10 cellular contexts compared by ENCODE assay signal in the genomic region with DNA sequence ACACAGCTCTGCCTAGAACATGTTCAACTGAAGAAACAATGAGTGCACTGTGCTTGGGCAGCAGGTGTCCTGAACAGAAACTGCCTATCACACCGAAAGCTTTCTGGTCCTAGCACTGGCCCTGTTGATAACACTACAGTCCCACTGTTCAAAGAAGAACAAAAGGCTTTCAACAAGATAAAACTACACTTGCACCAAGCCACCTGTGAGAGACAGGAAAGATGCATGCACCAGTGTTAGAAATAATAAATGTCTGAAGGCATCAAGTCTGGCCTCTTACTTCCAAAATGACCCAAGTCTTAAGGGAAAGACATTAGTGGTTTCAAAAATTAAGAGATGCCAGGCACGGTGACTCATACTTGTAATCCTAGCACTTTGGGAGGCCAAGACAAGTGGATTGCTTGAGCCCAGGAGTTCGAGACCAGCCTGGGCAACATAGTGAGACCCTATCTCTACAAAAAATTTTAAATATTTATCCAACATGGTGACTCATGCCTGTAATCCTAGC.
A peak's percentile ranks its signal among the peaks of the same experiment; 100 is the strongest.
DNase-seq lines count a peak whose midpoint lies in the region; ATAC-seq, FAIRE-seq and TF ChIP-seq lines count a peak whose summit lies in the region.
"Had no signal": no experiment of that assay in that cellular context is flagged by ENCODE, and none has a peak within 500 bp of the region (broad histone marks: within the 10 kb centered on the region; RNA-seq: fewer than 3 reads in every experiment).

No MANE protein-coding gene starts in this region.

- RAD21 ChIA-PET in GM12878 (lab: Charles Lee; ENCODE audit: unreplicated experiment), result no interaction called here

- in situ Hi-C loops in GM12878 (cut with MboI), result no loop called here

- SMC1A ChIA-PET in GM12878 (lab: Charles Lee; ENCODE audit: uncharacterized antibody, unreplicated experiment), result interaction anchor here (1.6 to 1.9 kb wide), 2 partner anchors 10 to 28 kb away, joined by 4 to 5 read pairs; no protein-coding TSS in a partner anchor

- H3K27me3 ChIP-seq in GM12878 (replicated peaks in 1 of 2; ENCODE audit: control insufficient read depth in 2 of 2, insufficient read depth in 2 of 2, low read length in 1 of 2), result no peaks in the 10 kb centered on the region
- H3K27me3 ChIP-seq in lower lobe of right lung (ENCODE audit: low read depth), result no peaks in the 10 kb centered on the region
- no peaks in the 10 kb centered on the region for H3K27me3 ChIP-seq in upper lobe of right lung

- no peak for TF ChIP-seq RAD21 in GM12878 (IDR thresholded peaks at IDR 0.05; ENCODE audit: insufficient read depth, low read depth, low read length)

- H3K36me3 ChIP-seq in GM12878 (ENCODE audit: control insufficient read depth in 2 of 2, insufficient read depth in 2 of 2, low read length in 1 of 2) (no peaks in the 10 kb centered on the region), lower lobe of right lung (no peaks in the 10 kb centered on the region), upper lobe of right lung (no peaks in the 10 kb centered on the region)

- H3K9ac ChIP-seq in GM12878 (ENCODE audit: control insufficient read depth, insufficient read depth, low read length), result no peak overlapping the region

- DNase-seq in NCI-H748 (lab: John Stamatoyannopoulos, UW; ENCODE audit: unreplicated experiment) (peak; percentile 8), NCI-H748 treated with DMSO at 0.1 percent for 48 hours (lab: John Stamatoyannopoulos, UW) (no peak), GM12878 (ENCODE audit: low read depth, low spot score) (peak; percentile 31), lower lobe of right lung (no peak), upper lobe of right lung (no peak), GM03348 (ENCODE audit: low spot score) (no peak)
- DNase-seq in stimulated activated CD4-positive, alpha-beta T cell treated with anti-CD3 and anti-CD28 coated beads, Interleukin-2, amount 100 ng/mL, for 24 hours, result no peak
- DNase-seq in effector CD8-positive, alpha-beta T cell (lab: John Stamatoyannopoulos, UW), result no peak
- DNase-seq: NCI-H1694; stimulated activated CD4-positive, alpha-beta T cell treated with anti-CD3 and anti-CD28 coated beads, Interleukin-4, amount 100 ng/mL, for 24 hours had no signal

- no peaks in the 10 kb centered on the region for H4K20me1 ChIP-seq in GM12878 (ENCODE audit: control insufficient read depth, insufficient read depth)

- peaks cover 22% of the 10 kb centered on the region for H3K4me1 ChIP-seq in GM12878 (ENCODE audit: control insufficient read depth, insufficient read depth, low read length)
- peaks cover 50% of the 10 kb centered on the region for H3K4me1 ChIP-seq in lower lobe of right lung
- H3K4me1 ChIP-seq in upper lobe of right lung, result peaks cover 53% of the 10 kb centered on the region

- CTCF ChIA-PET in GM12878 (lab: Yijun Ruan, JAX), result interaction anchor here (1.3 kb wide), 1 partner anchor 77 kb away, joined by 3 read pairs; no protein-coding TSS in a partner anchor

- TF ChIP-seq POLR2A in GM12878 (IDR thresholded peaks at IDR 0.05; ENCODE audit: low read depth, low read length), result no peak

- WGBS in GM12878 (ENCODE audit: insufficient coverage, insufficient replicate concordance, low lambda C conversion rate, missing lambda C conversion rate), result 27% methylated on average over 3 of the region's 3 CpGs

- no peak for FAIRE-seq in GM12878 (lab: Jason Lieb, UNC)

- TF ChIP-seq CTCF in GM12878 (IDR thresholded peaks at IDR 0.05 in 2 of 3, conservative IDR thresholded peaks at IDR 0.05 in 1 of 3; ENCODE audit: control insufficient read depth in 2 of 3, extremely low read depth in 1 of 3, insufficient read depth in 1 of 3, low read depth in 3 of 3, low read length in 3 of 3) (no peak), lower lobe of right lung (IDR thresholded peaks at IDR 0.05) (no peak), upper lobe of right lung (IDR thresholded peaks at IDR 0.05) (no peak)

- no peak overlapping the region for H3K4me3 ChIP-seq in GM12878
- no peak overlapping the region for H3K4me3 ChIP-seq in lower lobe of right lung
- no peak overlapping the region for H3K4me3 ChIP-seq in upper lobe of right lung

- no peak overlapping the region for H3K4me2 ChIP-seq in GM12878 (ENCODE audit: control insufficient read depth, insufficient read depth)

- intact Hi-C loops in GM12878 (cut with micrococcal nuclease; ENCODE audit: unreplicated experiment), result loop anchor here (5.0 kb wide), 1 partner anchor 67 kb away; a partner anchor contains a TSS
- intact Hi-C loops in lower lobe of right lung (cut with DNase I), result no loop called here
- intact Hi-C loops in upper lobe of right lung (cut with DNase I), result no loop called here

- ATAC-seq in GM12878 (peak; percentile 63), lower lobe of right lung (no peak), upper lobe of right lung (no peak)

- H2AFZ ChIP-seq in GM12878 (ENCODE audit: control insufficient read depth, low read depth, low read length), result no peak overlapping the region

- H3K27ac ChIP-seq in GM12878 (ENCODE audit: control insufficient read depth, insufficient read depth) (peak overlapping the region; percentile 38), lower lobe of right lung (peak overlapping the region; percentile 82), upper lobe of right lung (peak overlapping the region; percentile 76)

- POLR2A ChIA-PET in GM12878 (lab: Charles Lee), result interaction anchor here (0.5 to 1.3 kb wide), 2 partner anchors 16 to 153 kb away, joined by 3 to 5 read pairs; no protein-coding TSS in a partner anchor

- peaks cover 22% of the 10 kb centered on the region for H3K79me2 ChIP-seq in GM12878 (ENCODE audit: control insufficient read depth, insufficient read depth, low read length)

- TF ChIP-seq EP300 in GM12878 (IDR thresholded peaks at IDR 0.05; ENCODE audit: borderline replicate concordance in 1 of 2, control insufficient read depth in 1 of 2, low read depth in 2 of 2, low read length in 2 of 2), result no peak

- BruUV-seq in GM12878 (replicated peaks; lab: Mats Ljungman, UMichigan), result no TSS peak

- H3K9me3 ChIP-seq in GM12878 (replicated peaks; ENCODE audit: control insufficient read depth, insufficient read depth, low read length), result peaks cover 2% of the 10 kb centered on the region; the same call in 1 of the 3 replicates
- no peaks in the 10 kb centered on the region for H3K9me3 ChIP-seq in lower lobe of right lung
- no peaks in the 10 kb centered on the region for H3K9me3 ChIP-seq in upper lobe of right lung

TF ChIP-seq in GM12878, 131 proteins besides CTCF, POLR2A, EP300 and RAD21:
- TF ChIP-seq JUNB (IDR thresholded peaks at IDR 0.05) (0 out of 2 replicates have a peak, but pooled peaks have one; percentile 20), EED (IDR thresholded peaks at IDR 0.05; ENCODE audit: low read depth) (0 out of 2 replicates have a peak, but pooled peaks have one; percentile 18), RB1 (IDR thresholded peaks at IDR 0.05; ENCODE audit: borderline replicate concordance) (no peak), CREM (IDR thresholded peaks at IDR 0.05; ENCODE audit: low read depth) (no peak)

Comparison
In these comparisons a context has a peak if more than half of its experiments do, and no peak if none do; other contexts are left out.
1. DNase-seq: peak in NCI-H748 (single experiment) and GM12878 (single experiment); none in NCI-H748 treated with DMSO at 0.1 percent for 48 hours (single experiment), lower lobe of right lung (single experiment), upper lobe of right lung (single experiment), stimulated activated CD4-positive, alpha-beta T cell treated with anti-CD3 and anti-CD28 coated beads, Interleukin-2, amount 100 ng/mL, for 24 hours (0 of 2), GM03348 (single experiment) and effector CD8-positive, alpha-beta T cell (single experiment).
2. Peak in every context shown above with its lines, with median percentiles within 50 percentile points of each other: H3K27ac ChIP-seq.